Comparison of ENCODE assay signal across 13 cellular contexts in the genomic region with DNA sequence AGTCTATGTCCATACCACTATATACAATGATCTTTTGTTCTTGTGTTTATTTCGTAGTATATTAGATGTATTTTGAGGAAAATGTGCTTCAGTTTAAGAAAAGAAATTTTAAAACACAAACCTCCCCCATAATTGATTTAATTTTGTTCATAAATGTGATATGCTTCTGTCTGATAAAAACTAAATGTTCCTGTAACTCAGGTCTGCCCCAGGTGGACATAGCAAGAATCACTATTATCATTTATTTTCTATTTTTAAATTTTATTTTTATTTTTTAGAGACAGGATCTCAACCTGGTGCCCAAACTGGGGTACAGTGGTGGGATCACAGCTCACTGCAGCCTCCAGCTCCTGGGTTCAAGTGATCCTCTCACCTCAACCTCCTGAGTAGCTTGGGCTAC. TPM values are rescaled to one million over a fixed set of nuclear protein-coding genes. Genes with fewer than 3 reads are reported as not detected.
DNase-seq lines count a peak whose midpoint lies in the region; ATAC-seq, FAIRE-seq and TF ChIP-seq lines count a peak whose summit lies in the region.
"Had no signal": no experiment of that assay in that cellular context is flagged by ENCODE, and none has a peak within 500 bp of the region (broad histone marks: within the 10 kb centered on the region; RNA-seq: fewer than 3 reads in every experiment).

No MANE protein-coding gene starts in this region.

- WGBS in heart right ventricle, 2 donors: 99 to 100% methylated on average over 1 of the region's 1 CpG

- H3K4me1 ChIP-seq in heart right ventricle (no peaks in the 10 kb centered on the region), RWPE2 (ENCODE audit: insufficient read depth, poor library complexity, severe bottlenecking) (no peaks in the 10 kb centered on the region)

- H3K9me3 ChIP-seq in heart right ventricle (no peaks in the 10 kb centered on the region), RWPE2 (ENCODE audit: severe bottlenecking) (no peaks in the 10 kb centered on the region)
- H3K9me3 ChIP-seq: BLaER1 treated with 17β-estradiol and CSF1 and Interleukin-3, amounts not matched to agents 10 nM and 100 nM had no signal

- H3K4me3 ChIP-seq in heart right ventricle (no peak overlapping the region), RWPE2 (ENCODE audit: severe bottlenecking) (no peak overlapping the region), fibroblast of villous mesenchyme (ENCODE audit: low read depth, low read length) (no peak overlapping the region)
- H3K4me3 ChIP-seq: BLaER1 treated with 17β-estradiol and CSF1 and Interleukin-3, amounts not matched to agents 10 nM and 100 nM had no signal

- intact Hi-C loops in heart right ventricle (cut with DNase I) (no loop called here), left cardiac atrium (cut with DNase I) (no loop called here)

- peaks cover 0 to 75% (median 5%) of the 10 kb centered on the region in 9 donors for H3K36me3 ChIP-seq in heart right ventricle
- no peaks in the 10 kb centered on the region for H3K36me3 ChIP-seq in RWPE2 (ENCODE audit: low read depth)
- H3K36me3 ChIP-seq: BLaER1 treated with 17β-estradiol and CSF1 and Interleukin-3, amounts not matched to agents 10 nM and 100 nM had no signal

- no peak overlapping the region for H3K27ac ChIP-seq in heart right ventricle
- no peak overlapping the region for H3K27ac ChIP-seq in RWPE2 (ENCODE audit: poor library complexity, severe bottlenecking)
- H3K27ac ChIP-seq: BLaER1 treated with 17β-estradiol and CSF1 and Interleukin-3, amounts not matched to agents 10 nM and 100 nM had no signal

- no peak for ATAC-seq in heart right ventricle
- ATAC-seq in left cardiac atrium: no peak
- ATAC-seq in RWPE2 (ENCODE audit: low read depth): no peak
- ATAC-seq in HG02938 (IDR thresholded peaks at IDR 0.05; ENCODE audit: unreplicated experiment): no peak
- no peak for ATAC-seq in HG03095 (IDR thresholded peaks at IDR 0.05; ENCODE audit: unreplicated experiment)
- no peak for ATAC-seq in HG03457 (IDR thresholded peaks at IDR 0.05; ENCODE audit: unreplicated experiment)
- ATAC-seq: stimulated activated naive CD8-positive, alpha-beta T cell treated with anti-CD3 and anti-CD28 coated beads, Interleukin-15, amount 100 ng/mL, for 72 hours had no signal

- no peak for FAIRE-seq in urothelium cell line (lab: Jason Lieb, UNC)

- no peak for DNase-seq in heart right ventricle
- DNase-seq in left cardiac atrium: no peak
- no peak for DNase-seq in RWPE2 (ENCODE audit: low spot score)
- DNase-seq in fibroblast of villous mesenchyme (ENCODE audit: low read depth): no peak
- DNase-seq in urothelium cell line (ENCODE audit: low spot score): peak; percentile 20
- DNase-seq: activated T-cell treated with anti-CD3 and anti-CD28 coated beads, Interleukin-2, amount 50 U/mL, for 48 hours; RPMI8226; stimulated activated CD4-positive, alpha-beta T cell treated with anti-CD3 and anti-CD28 coated beads, Interleukin-4, amount 100 ng/mL, for 1 hour; stimulated activated naive CD8-positive, alpha-beta T cell treated with anti-CD3 and anti-CD28 coated beads, Interleukin-15, amount 100 ng/mL, for 72 hours had no signal

- peak in 7 of 9 donors; percentile 16 to 35 (median 23) for TF ChIP-seq CTCF in heart right ventricle (IDR thresholded peaks at IDR 0.05)
- peak; percentile 63 for TF ChIP-seq CTCF in RWPE2 (IDR thresholded peaks at IDR 0.05; ENCODE audit: poor library complexity, severe bottlenecking)
- TF ChIP-seq CTCF in fibroblast of villous mesenchyme (IDR thresholded peaks at IDR 0.05; ENCODE audit: insufficient read depth, low read depth, low read length): peak; percentile 46

- H3K27me3 ChIP-seq in heart right ventricle (no peaks in the 10 kb centered on the region), RWPE2 (ENCODE audit: insufficient read depth, poor library complexity, severe bottlenecking) (no peaks in the 10 kb centered on the region)
- H3K27me3 ChIP-seq: BLaER1 treated with 17β-estradiol and CSF1 and Interleukin-3, amounts not matched to agents 10 nM and 100 nM had no signal

RNA-seq across cellular contexts. Expression of gene BEND7, which starts 43.2 kb away (rescaled TPM):
- total RNA-seq in heart right ventricle (10 to 100 TPM; 10.2 to 21.0 (median 13.3) TPM), left cardiac atrium (10 to 100 TPM; 16.2 to 17.9 TPM), fibroblast of villous mesenchyme (under 0.01 and 0.64 TPM in 2 replicates)
- polyA plus RNA-seq in heart right ventricle: 1 to 10 TPM; 6.4 to 7.0 TPM
